11 cellular contexts compared by ENCODE assay signal in the genomic region with DNA sequence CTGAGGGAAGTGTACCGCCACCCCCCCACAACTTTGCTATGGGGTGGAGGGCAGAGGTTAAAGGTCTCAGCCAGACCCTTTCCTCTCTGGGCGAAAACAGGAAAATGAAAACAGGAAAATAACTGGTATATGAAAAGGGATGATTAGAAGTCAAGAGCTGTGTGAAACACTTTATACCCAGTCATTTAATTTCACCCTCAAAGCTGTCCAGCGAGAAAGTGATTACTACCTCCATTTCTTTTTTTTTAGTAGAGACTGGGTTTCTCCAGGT. TPM values are rescaled to one million over a fixed set of nuclear protein-coding genes. Genes with fewer than 3 reads are reported as not detected.
DNase-seq lines count a peak whose midpoint lies in the region; ATAC-seq, FAIRE-seq and TF ChIP-seq lines count a peak whose summit lies in the region.
"Had no signal": no experiment of that assay in that cellular context is flagged by ENCODE, and none has a peak within 500 bp of the region (broad histone marks: within the 10 kb centered on the region; RNA-seq: fewer than 3 reads in every experiment).

No MANE protein-coding gene starts in this region.

- no peak overlapping the region for H4K5ac ChIP-seq in H1 (ENCODE audit: insufficient read length, low read depth, low read length)

- no peak for TF ChIP-seq RAD21 in H1 (IDR thresholded peaks at IDR 0.05 in 1 of 2, conservative IDR thresholded peaks at IDR 0.05 in 1 of 2; ENCODE audit: low read depth in 2 of 2, low read length in 2 of 2)

- FAIRE-seq in H1 (lab: Jason Lieb, UNC) = no peak

- H3K4me3 Mint-ChIP-seq in CD8-positive, alpha-beta memory T cell = peak overlapping the region; percentile 51 to 89 (median 61)

- no peak overlapping the region for H3K4ac ChIP-seq in H1 (replicated peaks; ENCODE audit: insufficient read length, low read depth, low read length)

- no peaks in the 10 kb centered on the region for H3F3A ChIP-seq in OCI-LY1 (ENCODE audit: insufficient read depth, low read length)

- no peak overlapping the region for H4K8ac ChIP-seq in H1 (ENCODE audit: extremely low read depth, insufficient read depth, low read length)

- peak overlapping the region; percentile 77 to 91 (median 86) for H3K27ac Mint-ChIP-seq in CD8-positive, alpha-beta memory T cell

- no peaks in the 10 kb centered on the region for H4K20me1 ChIP-seq in OCI-LY1 (ENCODE audit: insufficient read depth, low read length)
- H4K20me1 ChIP-seq in H1 (replicated peaks in 1 of 2; ENCODE audit: control insufficient read depth in 1 of 2, insufficient read depth in 2 of 2, low read length in 2 of 2) = peaks cover 0 to 2% of the 10 kb centered on the region in 2 experiments

- no peak overlapping the region for H2BK15ac ChIP-seq in H1 (ENCODE audit: low read length)

- H4K91ac ChIP-seq in H1 (replicated peaks; ENCODE audit: insufficient read length, low read length) = no peak overlapping the region

- H2BK5ac ChIP-seq in H1 (ENCODE audit: low read depth, low read length) = no peak overlapping the region

- POLR2A ChIA-PET in CD8-positive, alpha-beta memory T cell (lab: Charles Lee) = interaction anchor here (0.5 to 2.4 kb wide), 3 partner anchors 13 to 42 kb away, joined by 4 to 35 read pairs (median 5); no protein-coding TSS in a partner anchor
- POLR2A ChIA-PET in H1 (lab: Charles Lee; ENCODE audit: partially characterized antibody) = interaction anchor here (0.6 to 1.8 kb wide), 7 partner anchors 15 to 58 kb away, joined by 3 to 8 read pairs (median 3); a partner anchor contains a TSS

- H2AK5ac ChIP-seq in H1 (ENCODE audit: low read depth, low read length) = no peak overlapping the region

- TF ChIP-seq POLR2A in H1 (IDR thresholded peaks at IDR 0.05; ENCODE audit: control extremely low read depth in 1 of 2, low read depth in 2 of 2, low read length in 2 of 2) (no peak), ovary (IDR thresholded peaks at IDR 0.05) (no peak)

- H3K4me1 Mint-ChIP-seq in CD8-positive, alpha-beta memory T cell = peaks cover 23 to 40% (median 31%) of the 10 kb centered on the region in 3 donors

- no peak overlapping the region for H3K27ac ChIP-seq in CD8-positive, alpha-beta memory T cell (ENCODE audit: low read depth, low read length)
- H3K27ac ChIP-seq in OCI-LY1 (ENCODE audit: low read depth, low read length, poor library complexity, severe bottlenecking) = peak overlapping the region; percentile 55
- no peak overlapping the region for H3K27ac ChIP-seq in H1 (ENCODE audit: low read depth, low read length)
- H3K27ac ChIP-seq in ovary = peak overlapping the region; percentile 61 to 83

- H3K4me1 ChIP-seq in CD8-positive, alpha-beta memory T cell (ENCODE audit: insufficient read depth, low read length) = peaks cover 17% of the 10 kb centered on the region
- H3K4me1 ChIP-seq in OCI-LY1 (ENCODE audit: insufficient read depth, low read length, severe bottlenecking) (peaks cover 21% of the 10 kb centered on the region), H1 (replicated peaks in 1 of 4; ENCODE audit: control insufficient read depth in 3 of 4, insufficient read depth in 4 of 4, low read length in 3 of 4) (peaks cover 0 to 6% (median 0%) of the 10 kb centered on the region in 4 experiments; a peak in 1 of 7 replicates), ovary (ENCODE audit: insufficient read depth) (peaks cover 2% of the 10 kb centered on the region)

- peaks cover 14% of the 10 kb centered on the region for H3K36me3 ChIP-seq in CD8-positive, alpha-beta memory T cell (ENCODE audit: insufficient read depth, low read length)
- H3K36me3 ChIP-seq in OCI-LY1 (ENCODE audit: insufficient read depth, low read length) (no peaks in the 10 kb centered on the region), H1 (ENCODE audit: control insufficient read depth in 2 of 4, insufficient read depth in 4 of 4, low read length in 3 of 4) (no peaks in the 10 kb centered on the region), ovary (no peaks in the 10 kb centered on the region)

- no peak overlapping the region for H3K56ac ChIP-seq in H1 (replicated peaks; ENCODE audit: insufficient read length, low read depth, low read length)

- H3K4me3 ChIP-seq in CD8-positive, alpha-beta memory T cell (ENCODE audit: low read length) = peak overlapping the region; percentile 96
- H3K4me3 ChIP-seq in OCI-LY1 (ENCODE audit: low read depth, low read length, poor library complexity, severe bottlenecking) = peak overlapping the region; percentile 71
- peak overlapping the region; percentile 60 to 91 (median 76); a peak in 7 of 8 replicates for H3K4me3 ChIP-seq in H1 (ENCODE audit: extremely low read depth in 1 of 4, insufficient read depth in 2 of 4, low read depth in 3 of 4, low read length in 4 of 4)
- H3K4me3 ChIP-seq in ovary = no peak overlapping the region

- ATAC-seq in GM19452 (IDR thresholded peaks at IDR 0.05; ENCODE audit: unreplicated experiment) = no peak
- no peak for ATAC-seq in esophagus mucosa

- H3K23me2 ChIP-seq in H1 (ENCODE audit: low read depth, low read length) = peaks cover 18% of the 10 kb centered on the region; the same call in 1 of the 2 replicates

- H3K18ac ChIP-seq in H1 (ENCODE audit: extremely low read depth, low read length) = no peak overlapping the region

- no peaks in the 10 kb centered on the region for H3K27me3 ChIP-seq in CD8-positive, alpha-beta memory T cell (ENCODE audit: insufficient read depth, low read length, poor library complexity, severe bottlenecking)
- H3K27me3 ChIP-seq in OCI-LY1 (ENCODE audit: insufficient read depth, low read length) (no peaks in the 10 kb centered on the region), H1 (replicated peaks in 1 of 4; ENCODE audit: control insufficient read depth in 3 of 4, extremely low read depth in 1 of 4, insufficient read depth in 3 of 4, low read length in 3 of 4) (peaks cover 3 to 16% (median 14%) of the 10 kb centered on the region in 4 experiments), ovary (no peaks in the 10 kb centered on the region)

- H3K9me3 ChIP-seq in CD8-positive, alpha-beta memory T cell (ENCODE audit: low read length) = no peaks in the 10 kb centered on the region
- H3K9me3 ChIP-seq in OCI-LY1 (ENCODE audit: low read length) (no peaks in the 10 kb centered on the region), H1 (ENCODE audit: insufficient read depth in 2 of 2, low read depth in 1 of 2, low read length in 1 of 2) (no peaks in the 10 kb centered on the region), ovary (no peaks in the 10 kb centered on the region)

- DNase-seq in CD8-positive, alpha-beta memory T cell = no peak
- no peak for DNase-seq in H1 (ENCODE audit: low read depth in 1 of 2, low spot score in 2 of 2)
- DNase-seq in ovary = no peak
- DNase-seq in NCI-H2227 (lab: John Stamatoyannopoulos, UW; ENCODE audit: unreplicated experiment) = no peak
- no peak for DNase-seq in activated CD4-positive, CD25-positive, alpha-beta regulatory T cell treated with anti-CD3 and anti-CD28 coated beads, Interleukin-2, amount 50 U/mL, for 72 hours
- DNase-seq: GDM1 had no signal

- H3K9me2 ChIP-seq in OCI-LY1 (ENCODE audit: low read depth, low read length) = no peaks in the 10 kb centered on the region

- H2BK12ac ChIP-seq in H1 (ENCODE audit: low read depth, low read length) = no peak overlapping the region

- CTCF ChIA-PET in CD8-positive, alpha-beta memory T cell (lab: Charles Lee) = interaction anchor here (0.6 to 2.7 kb wide), 7 partner anchors 15 to 89 kb away, joined by 3 to 14 read pairs (median 5); no protein-coding TSS in a partner anchor
- CTCF ChIA-PET in H1 (lab: Charles Lee; ENCODE audit: partially characterized antibody) = interaction anchor here (0.8 to 2.3 kb wide), 15 partner anchors 10 to 144 kb away, joined by 3 to 15 read pairs (median 3); a partner anchor contains a TSS

- H2BK20ac ChIP-seq in H1 (ENCODE audit: low read length) = no peak overlapping the region

- H2BK120ac ChIP-seq in H1 (replicated peaks; ENCODE audit: low read depth, low read length) = no peak overlapping the region

- intact Hi-C loops in ovary (cut with DNase I) = no loop called here

- no peak overlapping the region for H3K23ac ChIP-seq in H1 (ENCODE audit: insufficient read length)

- H3K4me2 ChIP-seq in OCI-LY1 (ENCODE audit: low read length) (peak overlapping the region; percentile 95; the same call in 1 of the 2 replicates), H1 (ENCODE audit: insufficient read depth in 1 of 2, low read depth in 2 of 2, low read length in 2 of 2) (peak overlapping the region; percentile 88 to 95)

- H3K9me3 Mint-ChIP-seq in CD8-positive, alpha-beta memory T cell = no peaks in the 10 kb centered on the region

- 86% methylated on average over 3 of the region's 3 CpGs; no CpG with 5 or more reads in 1 of the 2 experiments for WGBS in H1 (ENCODE audit: extremely low coverage in 1 of 2, insufficient coverage in 1 of 2, insufficient read length in 1 of 2, insufficient replicate concordance in 2 of 2, low coverage in 1 of 2, low lambda C conversion rate in 2 of 2, missing lambda C conversion rate in 1 of 2), 2 experiments
- WGBS in ovary, 3 donors = 77 to 87% (median 79%) methylated on average over 3 of the region's 3 CpGs

- H3K9ac ChIP-seq in OCI-LY1 (ENCODE audit: low read length) (peak overlapping the region; percentile 93; the same call in 1 of the 2 replicates), H1 (replicated peaks in 1 of 4; ENCODE audit: extremely low read depth in 1 of 4, low read depth in 3 of 4, low read length in 3 of 4) (no peak overlapping the region)

- H3K36me3 Mint-ChIP-seq in CD8-positive, alpha-beta memory T cell = peaks cover 0 to 40% (median 10%) of the 10 kb centered on the region in 3 donors

- TF ChIP-seq EP300 in H1 (IDR thresholded peaks at IDR 0.05; ENCODE audit: borderline replicate concordance in 1 of 2, low read depth in 2 of 2, low read length in 2 of 2) (no peak), ovary (IDR thresholded peaks at IDR 0.05) (no peak)

- no peaks in the 10 kb centered on the region for H3K27me3 Mint-ChIP-seq in CD8-positive, alpha-beta memory T cell

- no peak overlapping the region for H3K14ac ChIP-seq in H1 (ENCODE audit: insufficient read length)

- no peaks in the 10 kb centered on the region for H3K79me1 ChIP-seq in H1 (ENCODE audit: low read depth, low read length)

- TF ChIP-seq CTCF in OCI-LY1 (IDR thresholded peaks at IDR 0.05; ENCODE audit: low read length) = no peak
- TF ChIP-seq CTCF in H1 (IDR thresholded peaks at IDR 0.05; ENCODE audit: control extremely low read depth in 1 of 3, insufficient read depth in 1 of 3, low read depth in 1 of 3, low read length in 3 of 3) = no peak
- TF ChIP-seq CTCF in ovary (IDR thresholded peaks at IDR 0.05) = no peak

- H3K79me2 ChIP-seq in OCI-LY1 (ENCODE audit: insufficient read depth, low read length) (no peaks in the 10 kb centered on the region), H1 (ENCODE audit: control insufficient read depth in 1 of 2, insufficient read depth in 2 of 2, low read length in 2 of 2) (no peaks in the 10 kb centered on the region)

- H2AFZ ChIP-seq in OCI-LY1 (ENCODE audit: low read length) (no peak overlapping the region), H1 (ENCODE audit: low read length) (no peak overlapping the region)

RNA-seq across cellular contexts. Expression of a gene that starts 0.6 kb away (rescaled TPM):
- 10 to 100 TPM; 13.5 to 15.4 TPM for total RNA-seq in CD8-positive, alpha-beta memory T cell
- 8.1 TPM for polyA plus RNA-seq in CD8-positive, alpha-beta memory T cell
- total RNA-seq in H1 (2021; fragmentation: NEBNext Ultra II Directional; extraction: Animal tissue kit (Norgen Biotek cat#: 25700)) = 7.5 and 8.5 TPM in 2 replicates
- 4.0 and 6.5 TPM in 2 replicates for polyA plus RNA-seq in H1 (2011; rRNA removed)
- polyA plus RNA-seq in H1 (2011; cell fraction: cytosol; rRNA removed) = 6.4 TPM
- polyA plus RNA-seq in H1 (2011; cell fraction: nucleus; rRNA removed) = 15.0 TPM
- 4.4 to 7.9 TPM (median 7.4 TPM) in 4 replicates for polyA plus RNA-seq in H1 (2012, experiment 1 of 2)
- 4.7 TPM for polyA plus RNA-seq in H1 (2012, experiment 2 of 2)
- 5.8 TPM for polyA plus RNA-seq in H1 (2013, experiment 1 of 2)
- 6.0 TPM for polyA plus RNA-seq in H1 (2013, experiment 2 of 2)
- 3.1 and 3.2 TPM in 2 replicates for polyA minus RNA-seq in H1 (2011; rRNA and poly(A)+ RNA removed)
- polyA minus RNA-seq in H1 (2011; cell fraction: cytosol; rRNA and poly(A)+ RNA removed) = 6.4 TPM
- polyA minus RNA-seq in H1 (2011; cell fraction: nucleus; rRNA and poly(A)+ RNA removed) = 9.0 TPM
- total RNA-seq in ovary = 10 to 100 TPM; 14.5 to 29.7 (median 21.8) TPM
- polyA plus RNA-seq in ovary = 10 to 100 TPM in 1 of 2 donors, 1 to 10 TPM in 1; 1.4 to 14.7 TPM
- 52.2 TPM for total RNA-seq in esophagus mucosa

RNA-seq across cellular contexts. Expression of a gene that starts 21.9 kb away (rescaled TPM):
- total RNA-seq in CD8-positive, alpha-beta memory T cell = 10 to 100 TPM; 34.4 to 42.3 TPM
- 77.0 TPM for polyA plus RNA-seq in CD8-positive, alpha-beta memory T cell
- 18.6 and 19.9 TPM in 2 replicates for total RNA-seq in H1 (2021; fragmentation: NEBNext Ultra II Directional; extraction: Animal tissue kit (Norgen Biotek cat#: 25700))
- polyA plus RNA-seq in H1 (2011; rRNA removed) (92.7 and 96.0 TPM in 2 replicates), ovary (10 to 100 TPM; 25.0 to 28.7 TPM)
- polyA plus RNA-seq in H1 (2011; cell fraction: cytosol; rRNA removed) = 53.2 TPM
- polyA plus RNA-seq in H1 (2011; cell fraction: nucleus; rRNA removed) = 79.8 TPM
- polyA plus RNA-seq in H1 (2012, experiment 1 of 2) = 17.1 to 36.3 TPM (median 33.6 TPM) in 4 replicates
- 32.6 TPM for polyA plus RNA-seq in H1 (2012, experiment 2 of 2)
- 38.2 TPM for polyA plus RNA-seq in H1 (2013, experiment 1 of 2)
- 32.9 TPM for polyA plus RNA-seq in H1 (2013, experiment 2 of 2)
- 30.1 and 31.6 TPM in 2 replicates for polyA minus RNA-seq in H1 (2011; rRNA and poly(A)+ RNA removed)
- polyA minus RNA-seq in H1 (2011; cell fraction: cytosol; rRNA and poly(A)+ RNA removed) = 15.7 TPM
- 10.8 TPM for polyA minus RNA-seq in H1 (2011; cell fraction: nucleus; rRNA and poly(A)+ RNA removed)
- total RNA-seq in ovary (10 to 100 TPM; 16.1 to 28.5 (median 22.5) TPM), esophagus mucosa (81.9 TPM)

RNA-seq across cellular contexts. Expression of a gene that starts 27.9 kb away (rescaled TPM):
- 1 to 10 TPM; 2.1 to 2.3 TPM for total RNA-seq in CD8-positive, alpha-beta memory T cell
- polyA plus RNA-seq in CD8-positive, alpha-beta memory T cell = 2.6 TPM
- not detected in 2 replicates for total RNA-seq in H1 (2021; fragmentation: NEBNext Ultra II Directional; extraction: Animal tissue kit (Norgen Biotek cat#: 25700))
- 0.05 and 0.16 TPM in 2 replicates for polyA plus RNA-seq in H1 (2011; rRNA removed)
- not detected for polyA plus RNA-seq in H1 (2011; cell fraction: cytosol; rRNA removed)
- 0.10 TPM for polyA plus RNA-seq in H1 (2011; cell fraction: nucleus; rRNA removed)
- polyA plus RNA-seq in H1 (2012, experiment 1 of 2) = 0.25 to 0.71 TPM (median 0.55 TPM) in 4 replicates
- polyA plus RNA-seq in H1 (2012, experiment 2 of 2) = 0.16 TPM
- 0.28 TPM for polyA plus RNA-seq in H1 (2013, experiment 1 of 2)
- polyA plus RNA-seq in H1 (2013, experiment 2 of 2) = 0.20 TPM
- polyA minus RNA-seq in H1 (2011; rRNA and poly(A)+ RNA removed) = not detected in 2 replicates
- polyA minus RNA-seq in H1 (2011; cell fraction: cytosol; rRNA and poly(A)+ RNA removed) = not detected
- polyA minus RNA-seq in H1 (2011; cell fraction: nucleus; rRNA and poly(A)+ RNA removed) = 0.30 TPM
- 1 to 10 TPM; 1.3 to 5.9 (median 3.9) TPM for total RNA-seq in ovary
- polyA plus RNA-seq in ovary = 1 to 10 TPM; 1.2 to 1.7 TPM
- total RNA-seq in esophagus mucosa = 0.72 TPM
- total RNA-seq: kidney epithelial cell, LHCN-M2 had no signal

RNA-seq across cellular contexts. Expression of a gene that starts 39.7 kb away (rescaled TPM):
- total RNA-seq in CD8-positive, alpha-beta memory T cell = 1 to 10 TPM in 1 of 2 experiments, under 1 TPM in 1; 0.84 to 1.2 TPM
- polyA plus RNA-seq in CD8-positive, alpha-beta memory T cell = 3.8 TPM
- total RNA-seq in H1 (2021; fragmentation: NEBNext Ultra II Directional; extraction: Animal tissue kit (Norgen Biotek cat#: 25700)) = 4.0 and 4.1 TPM in 2 replicates
- polyA plus RNA-seq in H1 (2011; rRNA removed) (16.4 and 18.4 TPM in 2 replicates), ovary (1 to 10 TPM; 1.8 to 4.0 TPM)
- 7.3 TPM for polyA plus RNA-seq in H1 (2011; cell fraction: cytosol; rRNA removed)
- 10.4 TPM for polyA plus RNA-seq in H1 (2011; cell fraction: nucleus; rRNA removed)
- polyA plus RNA-seq in H1 (2012, experiment 1 of 2) = 4.2 to 7.0 TPM (median 5.4 TPM) in 4 replicates
- polyA plus RNA-seq in H1 (2012, experiment 2 of 2) = 5.2 TPM
- polyA plus RNA-seq in H1 (2013, experiment 1 of 2) = 6.0 TPM
- polyA plus RNA-seq in H1 (2013, experiment 2 of 2) = 5.9 TPM
- 2.0 and 2.5 TPM in 2 replicates for polyA minus RNA-seq in H1 (2011; rRNA and poly(A)+ RNA removed)
- 3.4 TPM for polyA minus RNA-seq in H1 (2011; cell fraction: cytosol; rRNA and poly(A)+ RNA removed)
- 3.5 TPM for polyA minus RNA-seq in H1 (2011; cell fraction: nucleus; rRNA and poly(A)+ RNA removed)
- total RNA-seq in ovary (10 to 100 TPM in 1 of 7 donors, 1 to 10 TPM in 6; 2.5 to 15.1 (median 6.8) TPM), esophagus mucosa (739 TPM)

Comparison
In these comparisons a context has a peak if more than half of its experiments do, and no peak if none do; other contexts are left out.
1. H3K27ac ChIP-seq: peak in OCI-LY1 (single experiment) and ovary (2 of 2); none in CD8-positive, alpha-beta memory T cell (single experiment) and H1 (single experiment).